Comparison of ENCODE assay signal across 1 cellular context in the genomic region with DNA sequence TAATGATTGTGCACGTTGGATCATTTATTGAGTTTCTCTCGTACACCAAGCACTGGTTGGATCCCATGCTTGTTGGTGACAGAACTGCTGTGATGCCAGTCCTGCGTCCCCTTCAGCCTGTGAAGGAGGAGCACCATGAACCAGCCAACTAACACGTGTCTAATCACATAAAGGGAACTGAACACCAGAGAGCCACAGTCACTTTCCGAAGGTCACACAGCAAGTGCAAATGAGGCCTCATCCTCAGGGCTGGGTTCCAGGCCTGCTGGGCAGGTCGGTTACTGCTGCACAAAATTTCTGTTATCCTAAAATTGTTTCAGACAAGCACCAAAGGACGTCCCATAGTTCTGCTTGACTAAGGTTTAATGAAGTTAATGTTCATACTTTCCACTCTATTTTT.
TF ChIP-seq lines count a peak whose summit lies in the region.

No MANE protein-coding gene starts in this region.

TF ChIP-seq in IMR-90, 13 proteins besides CTCF, POLR2A, EP300 and RAD21:
- no peak for TF ChIP-seq RFX5 (IDR thresholded peaks at IDR 0.05; ENCODE audit: low read depth, low read length)
- no peak for TF ChIP-seq SMC3 (IDR thresholded peaks at IDR 0.05; ENCODE audit: low read depth, low read length)
- no peak for TF ChIP-seq MAZ (IDR thresholded peaks at IDR 0.05; ENCODE audit: borderline replicate concordance, low read depth, low read length)
- no peak for TF ChIP-seq CHD1 (IDR thresholded peaks at IDR 0.05; ENCODE audit: low read depth, low read length)
- TF ChIP-seq BHLHE40 (IDR thresholded peaks at IDR 0.05; ENCODE audit: low read depth, low read length): no peak
- TF ChIP-seq FOS (IDR thresholded peaks at IDR 0.05; ENCODE audit: low read depth, low read length): no peak
- TF ChIP-seq USF2 (IDR thresholded peaks at IDR 0.05; ENCODE audit: low read depth, low read length): no peak
